14 cellular contexts compared by ENCODE assay signal in the genomic region with DNA sequence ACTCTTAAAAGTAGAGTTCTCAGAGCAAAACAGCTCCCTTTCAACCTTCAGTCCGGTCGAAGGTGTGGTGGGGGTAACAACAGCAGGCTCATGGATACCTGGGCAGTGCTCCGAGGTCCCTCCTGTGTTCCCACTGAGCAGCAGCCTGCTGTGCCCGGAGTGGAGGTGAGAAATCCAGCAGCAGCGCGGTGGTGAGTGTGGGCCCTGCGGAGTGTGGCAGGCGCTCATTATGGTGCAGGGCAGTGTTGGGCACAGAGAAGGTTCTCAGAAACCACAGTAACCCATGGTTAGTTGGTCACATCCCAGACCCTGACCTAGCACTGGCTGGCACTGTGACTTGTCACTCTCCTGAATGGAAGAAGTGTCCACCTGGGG. TPM values are rescaled to one million over a fixed set of nuclear protein-coding genes. Genes with fewer than 3 reads are reported as not detected.
DNase-seq lines count a peak whose midpoint lies in the region; ATAC-seq and TF ChIP-seq lines count a peak whose summit lies in the region.
"Had no signal": no experiment of that assay in that cellular context is flagged by ENCODE, and none has a peak within 500 bp of the region (broad histone marks: within the 10 kb centered on the region; RNA-seq: fewer than 3 reads in every experiment).

No MANE protein-coding gene starts in this region.

- no peaks in the 10 kb centered on the region for H4K20me1 ChIP-seq in OCI-LY1 (ENCODE audit: insufficient read depth, low read length)

- H3F3A ChIP-seq in OCI-LY1 (ENCODE audit: insufficient read depth, low read length) = no peaks in the 10 kb centered on the region

- H3K27ac Mint-ChIP-seq in activated naive CD4-positive, alpha-beta T cell treated with anti-CD3 and anti-CD28 coated beads, Interleukin-2, amount 50 U/mL, for 72 hours = peak overlapping the region; percentile 68 to 82
- H3K27ac Mint-ChIP-seq in stimulated activated effector memory CD8-positive, alpha-beta T cell treated with anti-CD3 and anti-CD28 coated beads, Interleukin-12 subunit alpha, Interleukin-12 subunit beta, amount 100 ng/mL, for 72 hours = peak overlapping the region; percentile 96
- no peak overlapping the region for H3K27ac Mint-ChIP-seq in activated CD8-positive, alpha-beta memory T cell treated with anti-CD3 and anti-CD28 coated beads, Interleukin-2, amount 10 ng/mL, durations not matched to agents 7 days and 5 days
- H3K27ac Mint-ChIP-seq in endothelial cell (ENCODE audit: unreplicated experiment) = no peak overlapping the region
- H3K27ac Mint-ChIP-seq: progenitor cell of endocrine pancreas had no signal

- no peak for DNase-seq in activated naive CD4-positive, alpha-beta T cell treated with anti-CD3 and anti-CD28 coated beads, Interleukin-2, amount 50 U/mL, for 72 hours (ENCODE audit: low spot score in 2 of 2)
- DNase-seq in activated naive CD4-positive, alpha-beta T cell treated with Interleukin-2 at 50 U/mL for 16 hours = no peak
- DNase-seq in stimulated activated effector memory CD8-positive, alpha-beta T cell treated with anti-CD3 and anti-CD28 coated beads, Interleukin-12 subunit alpha, Interleukin-12 subunit beta, amount 100 ng/mL, for 72 hours (ENCODE audit: low spot score in 2 of 2) = no peak
- no peak for DNase-seq in activated CD8-positive, alpha-beta memory T cell treated with anti-CD3 and anti-CD28 coated beads, Interleukin-2, amount 10 ng/mL, durations not matched to agents 7 days and 5 days
- no peak for DNase-seq in endothelial cell (ENCODE audit: low spot score)
- DNase-seq: DND-41, mesendoderm, NCI-H2081 treated with DMSO at 0.1 percent for 48 hours had no signal

- H2AFZ ChIP-seq in OCI-LY1 (ENCODE audit: low read length) = no peak overlapping the region

- TF ChIP-seq POLR2A in gastroesophageal sphincter (IDR thresholded peaks at IDR 0.05) = no peak

- no peak overlapping the region for H3K4me3 Mint-ChIP-seq in stimulated activated effector memory CD8-positive, alpha-beta T cell treated with anti-CD3 and anti-CD28 coated beads, Interleukin-12 subunit alpha, Interleukin-12 subunit beta, amount 100 ng/mL, for 72 hours
- H3K4me3 Mint-ChIP-seq in activated CD8-positive, alpha-beta memory T cell treated with anti-CD3 and anti-CD28 coated beads, Interleukin-2, amount 10 ng/mL, durations not matched to agents 7 days and 5 days = no peak overlapping the region
- H3K4me3 Mint-ChIP-seq in endothelial cell (ENCODE audit: unreplicated experiment) = no peak overlapping the region

- TF ChIP-seq EP300 in gastroesophageal sphincter (IDR thresholded peaks at IDR 0.05) = no peak

- CTCF ChIA-PET in activated CD8-positive, alpha-beta memory T cell treated with anti-CD3 and anti-CD28 coated beads, Interleukin-2, amount 10 ng/mL, durations not matched to agents 7 days and 5 days (lab: Charles Lee) = interaction anchor here (0.9 kb wide), 1 partner anchor 155 kb away, joined by 3 read pairs; no protein-coding TSS in a partner anchor

- TF ChIP-seq CTCF in OCI-LY1 (IDR thresholded peaks at IDR 0.05; ENCODE audit: low read length) = no peak
- TF ChIP-seq CTCF in gastroesophageal sphincter (IDR thresholded peaks at IDR 0.05) = no peak
- TF ChIP-seq CTCF in endothelial cell (IDR thresholded peaks at IDR 0.05; ENCODE audit: unreplicated experiment) = no peak

- peaks cover 77% of the 10 kb centered on the region for H3K4me1 Mint-ChIP-seq in stimulated activated effector memory CD8-positive, alpha-beta T cell treated with anti-CD3 and anti-CD28 coated beads, Interleukin-12 subunit alpha, Interleukin-12 subunit beta, amount 100 ng/mL, for 72 hours
- peaks cover 50% of the 10 kb centered on the region for H3K4me1 Mint-ChIP-seq in activated CD8-positive, alpha-beta memory T cell treated with anti-CD3 and anti-CD28 coated beads, Interleukin-2, amount 10 ng/mL, durations not matched to agents 7 days and 5 days
- H3K4me1 Mint-ChIP-seq in endothelial cell (ENCODE audit: unreplicated experiment) = peaks cover 15% of the 10 kb centered on the region

- ATAC-seq in activated naive CD4-positive, alpha-beta T cell treated with anti-CD3 and anti-CD28 coated beads, Interleukin-2, amount 50 U/mL, for 72 hours = no peak
- ATAC-seq in gastroesophageal sphincter (no peak), HG02885 (IDR thresholded peaks at IDR 0.05; ENCODE audit: poor library complexity, unreplicated experiment) (no peak)
- no peak for ATAC-seq in stimulated activated effector memory CD8-positive, alpha-beta T cell treated with anti-CD3 and anti-CD28 coated beads, Interleukin-12 subunit alpha, Interleukin-12 subunit beta, amount 100 ng/mL, for 72 hours
- ATAC-seq in activated CD8-positive, alpha-beta memory T cell treated with anti-CD3 and anti-CD28 coated beads, Interleukin-2, amount 10 ng/mL, durations not matched to agents 7 days and 5 days = no peak

- no peak overlapping the region for H3K4me2 ChIP-seq in OCI-LY1 (ENCODE audit: low read length)

- H3K4me1 ChIP-seq in OCI-LY1 (ENCODE audit: insufficient read depth, low read length, severe bottlenecking) = peaks cover 67% of the 10 kb centered on the region
- H3K4me1 ChIP-seq in gastroesophageal sphincter = peaks cover 0 to 72% (median 36%) of the 10 kb centered on the region in 3 donors

- no peaks in the 10 kb centered on the region for H3K9me3 Mint-ChIP-seq in activated naive CD4-positive, alpha-beta T cell treated with anti-CD3 and anti-CD28 coated beads, Interleukin-2, amount 50 U/mL, for 72 hours
- no peaks in the 10 kb centered on the region for H3K9me3 Mint-ChIP-seq in stimulated activated effector memory CD8-positive, alpha-beta T cell treated with anti-CD3 and anti-CD28 coated beads, Interleukin-12 subunit alpha, Interleukin-12 subunit beta, amount 100 ng/mL, for 72 hours
- no peaks in the 10 kb centered on the region for H3K9me3 Mint-ChIP-seq in activated CD8-positive, alpha-beta memory T cell treated with anti-CD3 and anti-CD28 coated beads, Interleukin-2, amount 10 ng/mL, durations not matched to agents 7 days and 5 days (ENCODE audit: low read depth)
- no peaks in the 10 kb centered on the region for H3K9me3 Mint-ChIP-seq in endothelial cell (ENCODE audit: unreplicated experiment)

- 93 to 100% methylated on average over 3 to 6 of the region's 8 CpGs for WGBS in gastroesophageal sphincter (ENCODE audit: low coverage in 1 of 2), 2 donors

- H3K27ac ChIP-seq in OCI-LY1 (ENCODE audit: low read depth, low read length, poor library complexity, severe bottlenecking) (peak overlapping the region; percentile 81), gastroesophageal sphincter (peak overlapping the region in 3 of 4 donors; percentile 27 to 99 (median 98))

- H3K36me3 Mint-ChIP-seq in activated naive CD4-positive, alpha-beta T cell treated with anti-CD3 and anti-CD28 coated beads, Interleukin-2, amount 50 U/mL, for 72 hours = peaks cover 23 to 31% of the 10 kb centered on the region in 2 donors
- H3K36me3 Mint-ChIP-seq in stimulated activated effector memory CD8-positive, alpha-beta T cell treated with anti-CD3 and anti-CD28 coated beads, Interleukin-12 subunit alpha, Interleukin-12 subunit beta, amount 100 ng/mL, for 72 hours = peaks cover 95% of the 10 kb centered on the region
- H3K36me3 Mint-ChIP-seq in activated CD8-positive, alpha-beta memory T cell treated with anti-CD3 and anti-CD28 coated beads, Interleukin-2, amount 10 ng/mL, durations not matched to agents 7 days and 5 days = peaks cover 28% of the 10 kb centered on the region
- H3K36me3 Mint-ChIP-seq in endothelial cell (ENCODE audit: low read depth, unreplicated experiment) = peaks cover 15% of the 10 kb centered on the region

- H3K9me3 ChIP-seq in OCI-LY1 (ENCODE audit: low read length) (no peaks in the 10 kb centered on the region), gastroesophageal sphincter (no peaks in the 10 kb centered on the region)
- H3K9me3 ChIP-seq: upper lobe of left lung had no signal

- H3K27me3 Mint-ChIP-seq in activated CD8-positive, alpha-beta memory T cell treated with anti-CD3 and anti-CD28 coated beads, Interleukin-2, amount 10 ng/mL, durations not matched to agents 7 days and 5 days = no peaks in the 10 kb centered on the region
- H3K27me3 Mint-ChIP-seq in endothelial cell (ENCODE audit: unreplicated experiment) = peaks cover 27% of the 10 kb centered on the region
- H3K27me3 Mint-ChIP-seq: progenitor cell of endocrine pancreas had no signal

- H3K79me2 ChIP-seq in OCI-LY1 (ENCODE audit: insufficient read depth, low read length) = peaks cover 7% of the 10 kb centered on the region; the same call in 1 of the 2 replicates

- no peak overlapping the region; the same call in 1 of the 2 replicates for H3K9ac ChIP-seq in OCI-LY1 (ENCODE audit: low read length)

- peaks cover 63% of the 10 kb centered on the region for H3K36me3 ChIP-seq in OCI-LY1 (ENCODE audit: insufficient read depth, low read length)
- peaks cover 0 to 42% of the 10 kb centered on the region in 2 donors for H3K36me3 ChIP-seq in gastroesophageal sphincter

- H3K9me2 ChIP-seq in OCI-LY1 (ENCODE audit: low read depth, low read length) = no peaks in the 10 kb centered on the region

- H3K27me3 ChIP-seq in OCI-LY1 (ENCODE audit: insufficient read depth, low read length) = no peaks in the 10 kb centered on the region
- H3K27me3 ChIP-seq in gastroesophageal sphincter = no peaks in the 10 kb centered on the region
- H3K27me3 ChIP-seq: dorsolateral prefrontal cortex, upper lobe of left lung had no signal

- H3K4me3 ChIP-seq in OCI-LY1 (ENCODE audit: low read depth, low read length, poor library complexity, severe bottlenecking) (no peak overlapping the region), gastroesophageal sphincter (no peak overlapping the region)
- H3K4me3 ChIP-seq: dorsolateral prefrontal cortex, upper lobe of left lung had no signal

RNA-seq across cellular contexts. Expression of gene P4HB, which starts 5.0 kb away (rescaled TPM):
- 100 to 1,000 TPM; 382 to 460 TPM for total RNA-seq in activated naive CD4-positive, alpha-beta T cell treated with anti-CD3 and anti-CD28 coated beads, Interleukin-2, amount 50 U/mL, for 72 hours
- total RNA-seq in gastroesophageal sphincter (100 to 1,000 TPM; 257 to 365 (median 324) TPM), endothelial cell (ENCODE audit: unreplicated experiment) (678 TPM)
- total RNA-seq in activated CD8-positive, alpha-beta memory T cell treated with anti-CD3 and anti-CD28 coated beads, Interleukin-2, amount 10 ng/mL, durations not matched to agents 7 days and 5 days = 100 to 1,000 TPM; 333 to 416 TPM

RNA-seq across cellular contexts. Expression of gene ARHGDIA, which starts 5.8 kb away (rescaled TPM):
- 100 to 1,000 TPM; 328 to 513 TPM for total RNA-seq in activated naive CD4-positive, alpha-beta T cell treated with anti-CD3 and anti-CD28 coated beads, Interleukin-2, amount 50 U/mL, for 72 hours
- total RNA-seq in gastroesophageal sphincter (100 to 1,000 TPM; 120 to 219 (median 169) TPM), endothelial cell (ENCODE audit: unreplicated experiment) (443 TPM)
- 100 to 1,000 TPM; 693 to 725 TPM for total RNA-seq in activated CD8-positive, alpha-beta memory T cell treated with anti-CD3 and anti-CD28 coated beads, Interleukin-2, amount 10 ng/mL, durations not matched to agents 7 days and 5 days

RNA-seq across cellular contexts. Expression of gene ALYREF, which starts 26.0 kb away (rescaled TPM):
- 100 to 1,000 TPM; 186 TPM for total RNA-seq in activated naive CD4-positive, alpha-beta T cell treated with anti-CD3 and anti-CD28 coated beads, Interleukin-2, amount 50 U/mL, for 72 hours
- total RNA-seq in gastroesophageal sphincter (10 to 100 TPM; 26.6 to 68.1 (median 55.5) TPM), endothelial cell (ENCODE audit: unreplicated experiment) (127 TPM)
- total RNA-seq in activated CD8-positive, alpha-beta memory T cell treated with anti-CD3 and anti-CD28 coated beads, Interleukin-2, amount 10 ng/mL, durations not matched to agents 7 days and 5 days = 100 to 1,000 TPM; 215 to 236 TPM

RNA-seq across cellular contexts. Expression of gene ANAPC11, which starts 26.2 kb away (rescaled TPM):
- 100 to 1,000 TPM; 122 to 154 TPM for total RNA-seq in activated naive CD4-positive, alpha-beta T cell treated with anti-CD3 and anti-CD28 coated beads, Interleukin-2, amount 50 U/mL, for 72 hours
- total RNA-seq in gastroesophageal sphincter = 100 to 1,000 TPM in 3 of 4 donors, 10 to 100 TPM in 1; 81.0 to 128 (median 119) TPM
- 100 to 1,000 TPM; 138 to 155 TPM for total RNA-seq in activated CD8-positive, alpha-beta memory T cell treated with anti-CD3 and anti-CD28 coated beads, Interleukin-2, amount 10 ng/mL, durations not matched to agents 7 days and 5 days
- total RNA-seq in endothelial cell (ENCODE audit: unreplicated experiment) = 121 TPM

RNA-seq across cellular contexts. Expression of gene PPP1R27, which starts 30.5 kb away (rescaled TPM):
- not detected for total RNA-seq in activated naive CD4-positive, alpha-beta T cell treated with anti-CD3 and anti-CD28 coated beads, Interleukin-2, amount 50 U/mL, for 72 hours
- total RNA-seq in gastroesophageal sphincter (not detected), endothelial cell (ENCODE audit: unreplicated experiment) (not detected)
- not detected for total RNA-seq in activated CD8-positive, alpha-beta memory T cell treated with anti-CD3 and anti-CD28 coated beads, Interleukin-2, amount 10 ng/mL, durations not matched to agents 7 days and 5 days
- total RNA-seq: progenitor cell of endocrine pancreas, upper lobe of left lung had no signal

Comparison
In these comparisons a context has a peak if more than half of its experiments do, and no peak if none do; other contexts are left out.
1. H3K27ac Mint-ChIP-seq: peak in activated naive CD4-positive, alpha-beta T cell treated with anti-CD3 and anti-CD28 coated beads, Interleukin-2, amount 50 U/mL, for 72 hours (2 of 2) and stimulated activated effector memory CD8-positive, alpha-beta T cell treated with anti-CD3 and anti-CD28 coated beads, Interleukin-12 subunit alpha, Interleukin-12 subunit beta, amount 100 ng/mL, for 72 hours (single experiment); none in activated CD8-positive, alpha-beta memory T cell treated with anti-CD3 and anti-CD28 coated beads, Interleukin-2, amount 10 ng/mL, durations not matched to agents 7 days and 5 days (single experiment) and endothelial cell (single experiment).